In the genomic region with DNA sequence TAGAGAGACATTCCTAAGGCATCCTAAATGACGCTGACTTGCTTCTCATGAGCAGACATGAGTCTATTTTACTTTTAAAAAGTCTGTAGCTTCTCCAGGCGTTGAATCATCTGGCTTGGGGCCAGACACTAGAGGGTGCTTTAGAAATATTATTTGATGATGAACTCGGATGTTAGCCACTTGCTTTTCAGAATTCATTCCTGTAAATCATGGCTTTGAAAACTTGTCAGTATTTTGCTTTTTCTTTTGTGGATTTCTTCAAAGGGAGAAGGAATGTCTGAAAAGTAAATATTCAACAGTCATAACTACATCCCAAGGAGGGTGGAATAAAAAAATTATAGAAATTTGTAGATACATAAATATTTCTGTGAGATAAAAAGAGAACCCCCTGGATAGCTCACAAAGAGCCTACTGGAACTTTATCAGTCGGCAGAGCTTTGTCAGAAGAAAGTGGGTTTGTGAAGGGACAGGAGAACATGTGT, we compare ENCODE assay signal across 9 cellular contexts.
A peak's percentile ranks its signal among the peaks of the same experiment; 100 is the strongest.
DNase-seq lines count a peak whose midpoint lies in the region; TF ChIP-seq lines count a peak whose summit lies in the region.
"Had no signal": no experiment of that assay in that cellular context is flagged by ENCODE, and none has a peak within 500 bp of the region (broad histone marks: within the 10 kb centered on the region; RNA-seq: fewer than 3 reads in every experiment).

No MANE protein-coding gene starts in this region.

- no peaks in the 10 kb centered on the region for H3K4me1 Mint-ChIP-seq in activated naive CD4-positive, alpha-beta T cell treated with anti-CD3 and anti-CD28 coated beads, Interleukin-2, amount 10 ng/mL, durations not matched to agents 7 days and 5 days
- no peaks in the 10 kb centered on the region for H3K4me1 Mint-ChIP-seq in activated naive CD8-positive, alpha-beta T cell treated with anti-CD3 and anti-CD28 coated beads for 36 hours
- H3K4me1 Mint-ChIP-seq: activated B cell treated with CpG ODN at 0.5 μM for 24 hours had no signal

- no peaks in the 10 kb centered on the region for H3K9me3 Mint-ChIP-seq in activated naive CD4-positive, alpha-beta T cell treated with anti-CD3 and anti-CD28 coated beads, Interleukin-2, amount 10 ng/mL, durations not matched to agents 7 days and 5 days
- H3K9me3 Mint-ChIP-seq in activated naive CD8-positive, alpha-beta T cell treated with anti-CD3 and anti-CD28 coated beads for 36 hours, result no peaks in the 10 kb centered on the region
- H3K9me3 Mint-ChIP-seq: activated B cell treated with CpG ODN at 0.5 μM for 24 hours had no signal

- peak; percentile 83 for DNase-seq in AG09309 (ENCODE audit: low read depth)
- peak; percentile 49 for DNase-seq in NCI-H1694 treated with DMSO at 0.1 percent for 48 hours (lab: John Stamatoyannopoulos, UW)
- peak in 36 of 61 donors; percentile 2 to 82 (median 17) for DNase-seq in caudate nucleus (lab: John Stamatoyannopoulos, UW)
- peak; percentile 77 for DNase-seq in medulla oblongata (ENCODE audit: extremely low spot score)
- DNase-seq in stimulated activated CD8-positive, alpha-beta memory T cell treated with anti-CD3 and anti-CD28 coated beads, Interleukin-4, amount 100 ng/mL, for 48 hours, result no peak
- DNase-seq in activated naive CD4-positive, alpha-beta T cell treated with anti-CD3 and anti-CD28 coated beads, Interleukin-2, amount 10 ng/mL, durations not matched to agents 7 days and 5 days, result no peak
- DNase-seq in activated naive CD8-positive, alpha-beta T cell treated with anti-CD3 and anti-CD28 coated beads for 36 hours, result no peak
- no peak for DNase-seq in HuH-7 (ENCODE audit: low spot score)
- DNase-seq: activated B cell treated with CpG ODN at 0.5 μM for 24 hours had no signal

- no peak overlapping the region for H3K27ac Mint-ChIP-seq in activated naive CD4-positive, alpha-beta T cell treated with anti-CD3 and anti-CD28 coated beads, Interleukin-2, amount 10 ng/mL, durations not matched to agents 7 days and 5 days
- H3K27ac Mint-ChIP-seq in activated naive CD8-positive, alpha-beta T cell treated with anti-CD3 and anti-CD28 coated beads for 36 hours, result no peak overlapping the region
- H3K27ac Mint-ChIP-seq: activated B cell treated with CpG ODN at 0.5 μM for 24 hours had no signal

- CTCF ChIA-PET in activated naive CD4-positive, alpha-beta T cell treated with anti-CD3 and anti-CD28 coated beads, Interleukin-2, amount 10 ng/mL, durations not matched to agents 7 days and 5 days (lab: Charles Lee), result no interaction called here

- H3K27me3 Mint-ChIP-seq in activated naive CD4-positive, alpha-beta T cell treated with anti-CD3 and anti-CD28 coated beads, Interleukin-2, amount 10 ng/mL, durations not matched to agents 7 days and 5 days, result no peaks in the 10 kb centered on the region
- no peaks in the 10 kb centered on the region for H3K27me3 Mint-ChIP-seq in activated naive CD8-positive, alpha-beta T cell treated with anti-CD3 and anti-CD28 coated beads for 36 hours
- H3K27me3 Mint-ChIP-seq: activated B cell treated with CpG ODN at 0.5 μM for 24 hours had no signal

- no peak overlapping the region for H3K4me3 Mint-ChIP-seq in activated naive CD4-positive, alpha-beta T cell treated with anti-CD3 and anti-CD28 coated beads, Interleukin-2, amount 10 ng/mL, durations not matched to agents 7 days and 5 days
- H3K4me3 Mint-ChIP-seq in activated naive CD8-positive, alpha-beta T cell treated with anti-CD3 and anti-CD28 coated beads for 36 hours, result no peak overlapping the region
- H3K4me3 Mint-ChIP-seq: activated B cell treated with CpG ODN at 0.5 μM for 24 hours had no signal

- H3K36me3 Mint-ChIP-seq in activated naive CD4-positive, alpha-beta T cell treated with anti-CD3 and anti-CD28 coated beads, Interleukin-2, amount 10 ng/mL, durations not matched to agents 7 days and 5 days, result no peaks in the 10 kb centered on the region
- H3K36me3 Mint-ChIP-seq in activated naive CD8-positive, alpha-beta T cell treated with anti-CD3 and anti-CD28 coated beads for 36 hours, result no peaks in the 10 kb centered on the region

- no peak overlapping the region for H3K4me3 ChIP-seq in AG09309 (ENCODE audit: control insufficient read depth, low read depth, low read length)

- no peak overlapping the region for H3K27ac ChIP-seq in caudate nucleus (ENCODE audit: low read depth, low read length)

- no peak for TF ChIP-seq CTCF in AG09309 (IDR thresholded peaks at IDR 0.05; ENCODE audit: control insufficient read depth, insufficient read depth, low read depth, low read length, missing control alignments)

Comparison
In these comparisons a context has a peak if more than half of its experiments do, and no peak if none do; other contexts are left out.
1. DNase-seq: peak in AG09309 (single experiment), NCI-H1694 treated with DMSO at 0.1 percent for 48 hours (single experiment), caudate nucleus (36 of 61) and medulla oblongata (single experiment); none in stimulated activated CD8-positive, alpha-beta memory T cell treated with anti-CD3 and anti-CD28 coated beads, Interleukin-4, amount 100 ng/mL, for 48 hours (single experiment), activated naive CD4-positive, alpha-beta T cell treated with anti-CD3 and anti-CD28 coated beads, Interleukin-2, amount 10 ng/mL, durations not matched to agents 7 days and 5 days (single experiment), activated naive CD8-positive, alpha-beta T cell treated with anti-CD3 and anti-CD28 coated beads for 36 hours (single experiment) and HuH-7 (single experiment).